Comparison of ENCODE assay signal across 8 cellular contexts in the genomic region with DNA sequence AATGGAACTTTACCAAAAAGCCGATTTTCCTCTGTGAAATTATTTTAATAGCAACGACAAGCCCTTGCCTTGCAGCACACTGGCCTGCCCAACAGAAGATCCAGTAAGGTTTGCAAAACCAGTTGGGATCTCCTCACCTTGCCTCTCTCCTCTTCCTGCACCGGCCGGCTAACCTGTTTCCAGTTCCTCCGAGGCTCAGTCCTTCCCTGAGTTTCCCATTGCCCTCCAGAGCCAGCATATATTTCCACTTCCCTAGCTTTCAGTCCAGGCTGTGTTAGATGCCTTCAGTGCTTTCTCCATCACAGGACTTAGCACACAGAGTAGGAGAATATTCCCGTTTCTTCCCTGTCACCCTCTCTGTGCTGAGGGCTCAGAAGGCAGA.
DNase-seq lines count a peak whose midpoint lies in the region; ATAC-seq and TF ChIP-seq lines count a peak whose summit lies in the region.

No MANE protein-coding gene starts in this region.

- H3K36me3 Mint-ChIP-seq in natural killer cell: no peaks in the 10 kb centered on the region

- peaks cover 20 to 53% of the 10 kb centered on the region in 2 donors for H3K27me3 Mint-ChIP-seq in natural killer cell (ENCODE audit: low read depth in 2 of 2)

- CTCF ChIA-PET in HEK293T (lab: Yijun Ruan, JAX): interaction anchor here (0.6 to 1.2 kb wide), 3 partner anchors 10 to 1111 kb away, joined by 3 to 7 read pairs (median 4); no protein-coding TSS in a partner anchor

- no peaks in the 10 kb centered on the region for H3K9me3 ChIP-seq in SJCRH30 (replicated peaks)
- no peaks in the 10 kb centered on the region for H3K9me3 ChIP-seq in tibial nerve

- H3K4me3 Mint-ChIP-seq in natural killer cell: no peak overlapping the region

- H3K27ac Mint-ChIP-seq in natural killer cell: no peak overlapping the region

- H3K9ac ChIP-seq in rectal smooth muscle tissue (ENCODE audit: low read length): no peak overlapping the region

- no peaks in the 10 kb centered on the region for H3K36me3 ChIP-seq in SJCRH30
- H3K36me3 ChIP-seq in rectal smooth muscle tissue (ENCODE audit: control insufficient read depth, insufficient read depth, low read length): no peaks in the 10 kb centered on the region
- H3K36me3 ChIP-seq in tibial nerve: no peaks in the 10 kb centered on the region

- H3K9me3 Mint-ChIP-seq in natural killer cell: no peaks in the 10 kb centered on the region

- 44 to 47% methylated on average over 6 of the region's 6 CpGs for WGBS in tibial nerve, 2 donors

- H3K4me1 Mint-ChIP-seq in natural killer cell: no peaks in the 10 kb centered on the region

- H3K27me3 ChIP-seq in SJCRH30 (no peaks in the 10 kb centered on the region), rectal smooth muscle tissue (ENCODE audit: control insufficient read depth, insufficient read depth, low read length) (no peaks in the 10 kb centered on the region), tibial nerve (no peaks in the 10 kb centered on the region)

- ATAC-seq in GM18909 (IDR thresholded peaks at IDR 0.05; ENCODE audit: poor library complexity, unreplicated experiment): no peak
- ATAC-seq in natural killer cell: no peak
- ATAC-seq in GM18861 (IDR thresholded peaks at IDR 0.05; ENCODE audit: unreplicated experiment): no peak

- no peak for TF ChIP-seq EP300 in tibial nerve (IDR thresholded peaks at IDR 0.05)

- DNase-seq in HEK293T (ENCODE audit: extremely low spot score) (peak; percentile 60), SJCRH30 (peak in 1 of 2 experiments; percentile 48), glomerular visceral epithelial cell (ENCODE audit: extremely low spot score) (peak; percentile 21), tibial nerve (ENCODE audit: low spot score in 2 of 2) (no peak), natural killer cell (no peak)

- TF ChIP-seq POLR2A in tibial nerve (IDR thresholded peaks at IDR 0.05): no peak

- no peak for TF ChIP-seq CTCF in tibial nerve (IDR thresholded peaks at IDR 0.05)
- TF ChIP-seq CTCF in natural killer cell (IDR thresholded peaks at IDR 0.05): no peak

- H3K4me3 ChIP-seq in SJCRH30 (peak overlapping the region; percentile 64), rectal smooth muscle tissue (ENCODE audit: low read length) (peak overlapping the region; percentile 86), tibial nerve (peak overlapping the region in 2 of 4 donors; percentile 46 to 64)

- H3K4me1 ChIP-seq in SJCRH30 (peaks cover 6% of the 10 kb centered on the region; the same call in 1 of the 2 replicates), rectal smooth muscle tissue (ENCODE audit: control insufficient read depth, insufficient read depth, low read length) (no peaks in the 10 kb centered on the region), tibial nerve (peaks cover 0 to 21% (median 0%) of the 10 kb centered on the region in 4 donors)

- H3K27ac ChIP-seq in SJCRH30 (peak overlapping the region; percentile 65; the same call in 1 of the 2 replicates), rectal smooth muscle tissue (ENCODE audit: low read depth, low read length) (no peak overlapping the region), tibial nerve (no peak overlapping the region)

- intact Hi-C loops in natural killer cell (cut with micrococcal nuclease): no loop called here

- POLR2A ChIA-PET in HEK293T (lab: Yijun Ruan, JAX): interaction anchor here (0.8 to 3.6 kb wide), 4 partner anchors 67 to 160 kb away, joined by 3 to 16 read pairs (median 3); a partner anchor contains a TSS

TF ChIP-seq in HEK293T, 16 proteins besides CTCF, POLR2A, EP300 and RAD21:
- TF ChIP-seq ZNF384 (IDR thresholded peaks at IDR 0.05) (no peak), FOXK2 (IDR thresholded peaks at IDR 0.05) (no peak), BHLHE40 (IDR thresholded peaks at IDR 0.05; ENCODE audit: borderline replicate concordance) (no peak), NFRKB (IDR thresholded peaks at IDR 0.05) (no peak), SUZ12 (IDR thresholded peaks at IDR 0.05) (no peak), LEF1 (IDR thresholded peaks at IDR 0.05; ENCODE audit: borderline replicate concordance) (no peak)

Comparison
In these comparisons a context has a peak if more than half of its experiments do, and no peak if none do; other contexts are left out.
1. DNase-seq: peak in HEK293T (single experiment) and glomerular visceral epithelial cell (single experiment); none in tibial nerve (0 of 2) and natural killer cell (single experiment).